In genomic region chr22:18077639-18078328, GRCh38 we compare ENCODE assay signal across 8 cellular contexts. TPM values are rescaled to one million over a fixed set of nuclear protein-coding genes. Genes with fewer than 3 reads are reported as not detected.
DNase-seq lines count a peak whose midpoint lies in the region; ATAC-seq and TF ChIP-seq lines count a peak whose summit lies in the region.

Gene PEX26 (plus strand): TSS chr22:18077990. CDS start chr22:18078377, 387 bp downstream.

- H3K4me3 ChIP-seq in BLaER1 treated with 17β-estradiol and CSF1 and Interleukin-3, amounts not matched to agents 10 nM and 100 nM: peak within 1 kb of the TSS; percentile 85 to 99 (median 94)
- H3K4me3 ChIP-seq in liver (ENCODE audit: low read depth in 1 of 3, low read length in 3 of 3): peak within 1 kb of the TSS; percentile 77 to 94 (median 88)

- peak; percentile 97 for ATAC-seq in GM19328 (IDR thresholded peaks at IDR 0.05; ENCODE audit: unreplicated experiment)
- peak; percentile 90 for ATAC-seq in HG03520 (IDR thresholded peaks at IDR 0.05; ENCODE audit: unreplicated experiment)

- no peaks in the 10 kb centered on the region for H3K27me3 ChIP-seq in BLaER1 treated with 17β-estradiol and CSF1 and Interleukin-3, amounts not matched to agents 10 nM and 100 nM
- no peaks in the 10 kb centered on the region for H3K27me3 ChIP-seq in liver (ENCODE audit: control insufficient read depth in 4 of 4, insufficient read depth in 4 of 4, low read length in 3 of 4)

- H3K27ac ChIP-seq in BLaER1 treated with 17β-estradiol and CSF1 and Interleukin-3, amounts not matched to agents 10 nM and 100 nM: peak within 1 kb of the TSS; percentile 73 to 92 (median 87)
- H3K27ac ChIP-seq in liver (ENCODE audit: low read depth in 1 of 2, low read length in 2 of 2): peak within 1 kb of the TSS; percentile 75 to 87

- no peak for TF ChIP-seq CTCF in liver (IDR thresholded peaks at IDR 0.05; ENCODE audit: low read depth, low read length, missing input control)

- peaks cover 33 to 39% (median 36%) of the 10 kb centered on the region in 11 experiments for H3K36me3 ChIP-seq in BLaER1 treated with 17β-estradiol and CSF1 and Interleukin-3, amounts not matched to agents 10 nM and 100 nM
- peaks cover 3 to 14% (median 11%) of the 10 kb centered on the region in 4 donors for H3K36me3 ChIP-seq in liver (ENCODE audit: control insufficient read depth in 4 of 4, insufficient read depth in 3 of 4, low read depth in 1 of 4, low read length in 3 of 4)

- TF ChIP-seq RAD21 in liver (IDR thresholded peaks at IDR 0.05): peak; percentile 44 to 46

- DNase-seq in NCI-H774 (lab: John Stamatoyannopoulos, UW): peak; percentile 94
- DNase-seq in activated CD4-positive, alpha-beta T cell treated with anti-CD3 and anti-CD28 coated beads, Interleukin-2, amount 50 U/mL, for 48 hours: peak; percentile 94 to 96
- peak; percentile 74 to 93 for DNase-seq in dermis microvascular lymphatic vessel endothelial cell (ENCODE audit: low read depth in 2 of 2)
- peak; percentile 96 for DNase-seq in stimulated activated CD4-positive, alpha-beta T cell treated with anti-CD3 and anti-CD28 coated beads, Interleukin-4, amount 100 ng/mL, for 24 hours

- WGBS in liver: under 1% methylated on average over 50 of the region's 50 CpGs

- H3K9ac ChIP-seq in BLaER1 treated with 17β-estradiol and CSF1 and Interleukin-3, amounts not matched to agents 10 nM and 100 nM: peak within 1 kb of the TSS; percentile 84 to 94 (median 92)
- peak within 1 kb of the TSS; percentile 97 for H3K9ac ChIP-seq in liver (ENCODE audit: low read depth in 1 of 2, low read length in 2 of 2)

- H3K4me1 ChIP-seq in BLaER1 treated with 17β-estradiol and CSF1 and Interleukin-3, amounts not matched to agents 10 nM and 100 nM: peaks cover 24 to 35% (median 32%) of the 10 kb centered on the region in 10 experiments
- H3K4me1 ChIP-seq in liver (ENCODE audit: control insufficient read depth in 4 of 4, insufficient read depth in 4 of 4, low read length in 3 of 4): peaks cover 4 to 26% (median 23%) of the 10 kb centered on the region in 4 donors

- H3K4me2 ChIP-seq in BLaER1 treated with 17β-estradiol and CSF1 and Interleukin-3, amounts not matched to agents 10 nM and 100 nM: peak within 1 kb of the TSS; percentile 90 to 97 (median 94)

- H4K20me1 ChIP-seq in BLaER1 treated with 17β-estradiol and CSF1 and Interleukin-3, amounts not matched to agents 10 nM and 100 nM: peaks cover 0 to 29% (median 16%) of the 10 kb centered on the region in 11 experiments; a peak in 19 of 22 replicates

- H3K9me3 ChIP-seq in BLaER1 treated with 17β-estradiol and CSF1 and Interleukin-3, amounts not matched to agents 10 nM and 100 nM (replicated peaks in 1 of 11): peaks cover 0 to 5% (median 0%) of the 10 kb centered on the region in 11 experiments; a peak in 2 of 22 replicates
- no peaks in the 10 kb centered on the region for H3K9me3 ChIP-seq in liver (ENCODE audit: control insufficient read depth in 4 of 4, low read length in 3 of 4)

TF ChIP-seq in liver, 16 proteins besides CTCF, POLR2A, EP300 and RAD21:
- TF ChIP-seq YY1 (IDR thresholded peaks at IDR 0.05) (peak; percentile 97), FOXA1 (IDR thresholded peaks at IDR 0.05) (no peak), HNF4A (conservative IDR thresholded peaks at IDR 0.05) (peak; percentile 34 to 43), REST (IDR thresholded peaks at IDR 0.05) (peak; percentile 51), FOXA2 (IDR thresholded peaks at IDR 0.05) (no peak), ZBTB33 (IDR thresholded peaks at IDR 0.05) (peak; percentile 55), HNF4G (IDR thresholded peaks at IDR 0.05) (no peak), JUND (IDR thresholded peaks at IDR 0.05) (no peak), NR2F2 (IDR thresholded peaks at IDR 0.05) (peak; percentile 26), EGR1 (IDR thresholded peaks at IDR 0.05; ENCODE audit: low read depth in 2 of 2) (no peak), GABPA (IDR thresholded peaks at IDR 0.05 in 1 of 2, conservative IDR thresholded peaks at IDR 0.05 in 1 of 2) (peak; percentile 75 to 92), SP1 (IDR thresholded peaks at IDR 0.05) (peak; percentile 67), RXRA (IDR thresholded peaks at IDR 0.05) (peak in 1 of 2 donors; percentile 9), ATF3 (IDR thresholded peaks at IDR 0.05) (no peak), TAF1 (conservative IDR thresholded peaks at IDR 0.05) (peak; percentile 62), MAX (IDR thresholded peaks at IDR 0.05) (no peak)

RNA-seq across cellular contexts. Expression of gene PEX26, which starts in this region (rescaled TPM):
- total RNA-seq in dermis microvascular lymphatic vessel endothelial cell (13.6 and 20.2 TPM in 2 replicates), liver (10 to 100 TPM; 13.3 to 20.6 TPM)
- 10 to 100 TPM in 1 of 2 donors, 1 to 10 TPM in 1; 3.5 to 21.0 TPM for polyA plus RNA-seq in liver

Comparison
In these comparisons a context has a peak if more than half of its experiments do, and no peak if none do; other contexts are left out.
1. Peak in every context shown above with its lines: DNase-seq, ATAC-seq, H3K4me3 ChIP-seq and H3K27ac ChIP-seq.